Comparison of ENCODE assay signal across 5 cellular contexts in genomic region chr16:48416617-48417016, GRCh38. TPM values are rescaled to one million over a fixed set of nuclear protein-coding genes. Genes with fewer than 3 reads are reported as not detected.
DNase-seq lines count a peak whose midpoint lies in the region; ATAC-seq and TF ChIP-seq lines count a peak whose summit lies in the region.
"Not testable (repeated sequence)": the region's sequence is repeated elsewhere in the genome, so short reads cannot be mapped to it uniquely, and the experiment has no call there.

No MANE protein-coding gene starts in this region.

- not testable (repeated sequence) for TF ChIP-seq CTCF in chondrocyte (IDR thresholded peaks at IDR 0.05); testis (IDR thresholded peaks at IDR 0.05); thyroid gland (IDR thresholded peaks at IDR 0.05)

- H3K4me3 ChIP-seq in testis, result peak overlapping the region; percentile 29 to 41
- not testable (repeated sequence) for H3K4me3 ChIP-seq in thyroid gland (replicated peaks in 1 of 3)

- POLR2A ChIA-PET in activated naive CD8-positive, alpha-beta T cell treated with anti-CD3 and anti-CD28 coated beads, Interleukin-2, amount 10 ng/mL, durations not matched to agents 7 days and 5 days (lab: Charles Lee), result not testable (repeated sequence)

- H3K9me3 Mint-ChIP-seq in activated naive CD8-positive, alpha-beta T cell treated with anti-CD3 and anti-CD28 coated beads, Interleukin-2, amount 10 ng/mL, durations not matched to agents 7 days and 5 days; chondrocyte (ENCODE audit: low read depth); stimulated activated memory B cell treated with anti-CD40 and anti-IgM and Interleukin-4, amounts not matched to agents 10 μg/mL and 1 μg/mL and 100 μg/mL, for 72 hours: not testable (repeated sequence)

- ATAC-seq in activated naive CD8-positive, alpha-beta T cell treated with anti-CD3 and anti-CD28 coated beads, Interleukin-2, amount 10 ng/mL, durations not matched to agents 7 days and 5 days (ENCODE audit: low read depth); stimulated activated memory B cell treated with anti-CD40 and anti-IgM and Interleukin-4, amounts not matched to agents 10 μg/mL and 1 μg/mL and 100 μg/mL, for 72 hours: not testable (repeated sequence)

- not testable (repeated sequence) for H3K27me3 ChIP-seq in testis, thyroid gland

- not testable (repeated sequence) for H3K27me3 Mint-ChIP-seq in activated naive CD8-positive, alpha-beta T cell treated with anti-CD3 and anti-CD28 coated beads, Interleukin-2, amount 10 ng/mL, durations not matched to agents 7 days and 5 days; chondrocyte (ENCODE audit: low read depth); stimulated activated memory B cell treated with anti-CD40 and anti-IgM and Interleukin-4, amounts not matched to agents 10 μg/mL and 1 μg/mL and 100 μg/mL, for 72 hours

- not testable (repeated sequence) for H3K27ac ChIP-seq in testis
- peak overlapping the region in 2 of 3 donors; percentile 36 to 70 for H3K27ac ChIP-seq in thyroid gland

- not testable (repeated sequence) for TF ChIP-seq POLR2A in testis (IDR thresholded peaks at IDR 0.05); thyroid gland (IDR thresholded peaks at IDR 0.05)

- intact Hi-C loops in testis (cut with DNase I; ENCODE audit: low total_unique reads); thyroid gland (cut with DNase I): not testable (repeated sequence)

- peak overlapping the region; percentile 48 for H3K27ac Mint-ChIP-seq in activated naive CD8-positive, alpha-beta T cell treated with anti-CD3 and anti-CD28 coated beads, Interleukin-2, amount 10 ng/mL, durations not matched to agents 7 days and 5 days
- H3K27ac Mint-ChIP-seq in chondrocyte (ENCODE audit: unreplicated experiment), result not testable (repeated sequence)
- peak overlapping the region; percentile 30 for H3K27ac Mint-ChIP-seq in stimulated activated memory B cell treated with anti-CD40 and anti-IgM and Interleukin-4, amounts not matched to agents 10 μg/mL and 1 μg/mL and 100 μg/mL, for 72 hours

- DNase-seq in activated naive CD8-positive, alpha-beta T cell treated with anti-CD3 and anti-CD28 coated beads, Interleukin-2, amount 10 ng/mL, durations not matched to agents 7 days and 5 days; testis: not testable (repeated sequence)
- DNase-seq in chondrocyte (ENCODE audit: low spot score) (peak; percentile 86), thyroid gland (peak in 1 of 2 donors; percentile 15)

- not testable (repeated sequence) for H3K36me3 Mint-ChIP-seq in activated naive CD8-positive, alpha-beta T cell treated with anti-CD3 and anti-CD28 coated beads, Interleukin-2, amount 10 ng/mL, durations not matched to agents 7 days and 5 days; chondrocyte (ENCODE audit: low read depth); stimulated activated memory B cell treated with anti-CD40 and anti-IgM and Interleukin-4, amounts not matched to agents 10 μg/mL and 1 μg/mL and 100 μg/mL, for 72 hours

- H3K36me3 ChIP-seq in testis (ENCODE audit: low read depth, missing control alignments); thyroid gland: not testable (repeated sequence)

- H3K4me1 Mint-ChIP-seq in activated naive CD8-positive, alpha-beta T cell treated with anti-CD3 and anti-CD28 coated beads, Interleukin-2, amount 10 ng/mL, durations not matched to agents 7 days and 5 days; chondrocyte (ENCODE audit: low read depth); stimulated activated memory B cell treated with anti-CD40 and anti-IgM and Interleukin-4, amounts not matched to agents 10 μg/mL and 1 μg/mL and 100 μg/mL, for 72 hours: not testable (repeated sequence)

- H3K4me1 ChIP-seq in testis, result not testable (repeated sequence)
- H3K4me1 ChIP-seq in thyroid gland, result peaks cover 9 to 30% of the 10 kb centered on the region in 2 donors

- H3K9me3 ChIP-seq in testis, thyroid gland: not testable (repeated sequence)

- not testable (repeated sequence) for H3K4me3 Mint-ChIP-seq in activated naive CD8-positive, alpha-beta T cell treated with anti-CD3 and anti-CD28 coated beads, Interleukin-2, amount 10 ng/mL, durations not matched to agents 7 days and 5 days; chondrocyte (ENCODE audit: unreplicated experiment); stimulated activated memory B cell treated with anti-CD40 and anti-IgM and Interleukin-4, amounts not matched to agents 10 μg/mL and 1 μg/mL and 100 μg/mL, for 72 hours

- WGBS in testis, 2 donors, result 61 to 86% methylated on average over 15 to 25 of the region's 29 CpGs
- 87 to 91% methylated on average over 14 to 25 of the region's 29 CpGs for WGBS in thyroid gland, 2 donors

RNA-seq across cellular contexts. Expression of gene SIAH1, which starts 31.4 kb away (rescaled TPM):
- 10 to 100 TPM; 15.9 to 16.5 TPM for total RNA-seq in activated naive CD8-positive, alpha-beta T cell treated with anti-CD3 and anti-CD28 coated beads, Interleukin-2, amount 10 ng/mL, durations not matched to agents 7 days and 5 days
- total RNA-seq in chondrocyte (33.8 to 52.0 TPM (median 34.5 TPM) in 3 replicates), testis (10 to 100 TPM; 48.2 to 60.3 TPM), thyroid gland (10 to 100 TPM; 23.9 to 45.8 (median 34.4) TPM)
- polyA plus RNA-seq in testis (ENCODE audit: insufficient read depth, low read depth, low replicate concordance), result 53.7 TPM
